8 cellular contexts compared by ENCODE assay signal in genomic region chr12:111437816-111438454, GRCh38. TPM values are rescaled to one million over a fixed set of nuclear protein-coding genes. Genes with fewer than 3 reads are reported as not detected.
DNase-seq lines count a peak whose midpoint lies in the region; ATAC-seq and TF ChIP-seq lines count a peak whose summit lies in the region.

No MANE protein-coding gene starts in this region.

- peak overlapping the region; percentile 97 to 99 (median 99) for H3K27ac Mint-ChIP-seq in CD4-positive, CD25-positive, alpha-beta regulatory T cell
- peak overlapping the region; percentile 100 for H3K27ac Mint-ChIP-seq in central memory CD8-positive, alpha-beta T cell (ENCODE audit: low read depth)

- peak overlapping the region; percentile 95 for H3K27ac ChIP-seq in CD4-positive, CD25-positive, alpha-beta regulatory T cell (ENCODE audit: insufficient read depth, low read length, poor library complexity, severe bottlenecking)
- no peak overlapping the region for H3K27ac ChIP-seq in mesendoderm (ENCODE audit: low read depth, low read length)

- peak overlapping the region in 2 of 4 donors; percentile 19 to 21 for H3K4me3 Mint-ChIP-seq in CD4-positive, CD25-positive, alpha-beta regulatory T cell
- peak overlapping the region; percentile 51 for H3K4me3 Mint-ChIP-seq in central memory CD8-positive, alpha-beta T cell

- no peaks in the 10 kb centered on the region for H3K27me3 Mint-ChIP-seq in CD4-positive, CD25-positive, alpha-beta regulatory T cell
- H3K27me3 Mint-ChIP-seq in central memory CD8-positive, alpha-beta T cell: no peaks in the 10 kb centered on the region

- TF ChIP-seq POLR2A in NB4 (IDR thresholded peaks at IDR 0.05; ENCODE audit: extremely low read depth, insufficient read length): no peak

- peaks cover 39% of the 10 kb centered on the region for H3K79me2 ChIP-seq in mesendoderm (ENCODE audit: control insufficient read depth, insufficient read depth, low read length)

- WGBS in mesendoderm (ENCODE audit: extremely low coverage, insufficient coverage, low lambda C conversion rate): no CpG with 5 or more reads among the region's 8 CpGs

- H3K56ac ChIP-seq in mesendoderm (ENCODE audit: low read length): no peak overlapping the region

- H3K18ac ChIP-seq in mesendoderm (ENCODE audit: low read length): no peak overlapping the region

- no peak overlapping the region for H3K23ac ChIP-seq in mesendoderm (ENCODE audit: low read length)

- peaks cover 0 to 1% (median 0%) of the 10 kb centered on the region in 7 donors for H3K9me3 Mint-ChIP-seq in CD4-positive, CD25-positive, alpha-beta regulatory T cell
- H3K9me3 Mint-ChIP-seq in central memory CD8-positive, alpha-beta T cell: no peaks in the 10 kb centered on the region

- no peak for TF ChIP-seq CTCF in NB4 (IDR thresholded peaks at IDR 0.05; ENCODE audit: low read depth, low read length)

- peaks cover 15 to 95% (median 53%) of the 10 kb centered on the region in 4 donors for H3K4me1 Mint-ChIP-seq in CD4-positive, CD25-positive, alpha-beta regulatory T cell
- peaks cover 77% of the 10 kb centered on the region for H3K4me1 Mint-ChIP-seq in central memory CD8-positive, alpha-beta T cell

- no peak overlapping the region for H2BK5ac ChIP-seq in mesendoderm (ENCODE audit: low read length)

- no peaks in the 10 kb centered on the region for H3K36me3 ChIP-seq in CD4-positive, CD25-positive, alpha-beta regulatory T cell (ENCODE audit: control insufficient read depth, insufficient read depth, low read length)
- H3K36me3 ChIP-seq in mesendoderm (ENCODE audit: control insufficient read depth, insufficient read depth, low read length): no peaks in the 10 kb centered on the region
- H3K36me3 ChIP-seq in HAP-1 (replicated peaks): no peaks in the 10 kb centered on the region

- H3K27me3 ChIP-seq in CD4-positive, CD25-positive, alpha-beta regulatory T cell (ENCODE audit: control insufficient read depth, insufficient read depth, low read length): no peaks in the 10 kb centered on the region
- H3K27me3 ChIP-seq in mesendoderm (ENCODE audit: insufficient read depth, low read length, poor library complexity): no peaks in the 10 kb centered on the region
- H3K27me3 ChIP-seq in HAP-1 (ENCODE audit: low read depth): no peaks in the 10 kb centered on the region

- no peak overlapping the region for H3K4ac ChIP-seq in mesendoderm (ENCODE audit: low read depth, low read length)

- no peak overlapping the region for H4K5ac ChIP-seq in mesendoderm (ENCODE audit: low read length)

- H3K4me2 ChIP-seq in mesendoderm (ENCODE audit: low read length): no peak overlapping the region

- no peaks in the 10 kb centered on the region for H3K9me3 ChIP-seq in CD4-positive, CD25-positive, alpha-beta regulatory T cell (ENCODE audit: control insufficient read depth in 2 of 2, low read length in 2 of 2)
- no peaks in the 10 kb centered on the region for H3K9me3 ChIP-seq in HAP-1

- no peak for ATAC-seq in CD4-positive, CD25-positive, alpha-beta regulatory T cell (ENCODE audit: low read depth in 2 of 2)
- no peak for ATAC-seq in central memory CD8-positive, alpha-beta T cell (replicated peaks; ENCODE audit: extremely low read depth, poor library complexity, severe bottlenecking)
- ATAC-seq in HG03521 (IDR thresholded peaks at IDR 0.05; ENCODE audit: unreplicated experiment): no peak
- ATAC-seq in GM19351 (IDR thresholded peaks at IDR 0.05; ENCODE audit: unreplicated experiment): no peak

- DNase-seq in CD4-positive, CD25-positive, alpha-beta regulatory T cell: no peak
- peak; percentile 98 for DNase-seq in NB4 (ENCODE audit: low read depth)
- no peak for DNase-seq in central memory CD8-positive, alpha-beta T cell (ENCODE audit: low spot score in 2 of 2)
- peak; percentile 42 for DNase-seq in mesendoderm
- no peak for DNase-seq in NCI-H2107 treated with DMSO at 0.1 percent for 48 hours (lab: John Stamatoyannopoulos, UW; ENCODE audit: unreplicated experiment)
- no peak for DNase-seq in HAP-1 (ENCODE audit: low spot score in 2 of 2)

- H4K8ac ChIP-seq in mesendoderm (ENCODE audit: low read depth, low read length): no peak overlapping the region

- no peak overlapping the region for H3K9ac ChIP-seq in mesendoderm (ENCODE audit: low read length)

- H2AK5ac ChIP-seq in mesendoderm (ENCODE audit: low read length): no peak overlapping the region

- H3K4me1 ChIP-seq in CD4-positive, CD25-positive, alpha-beta regulatory T cell (ENCODE audit: control insufficient read depth, insufficient read depth, low read length, poor library complexity, severe bottlenecking): peaks cover 60% of the 10 kb centered on the region
- H3K4me1 ChIP-seq in mesendoderm (ENCODE audit: control insufficient read depth, low read depth, low read length) (peaks cover 3% of the 10 kb centered on the region), HAP-1 (peaks cover 10% of the 10 kb centered on the region)

- H3K36me3 Mint-ChIP-seq in CD4-positive, CD25-positive, alpha-beta regulatory T cell: peaks cover 10% of the 10 kb centered on the region
- H3K36me3 Mint-ChIP-seq in central memory CD8-positive, alpha-beta T cell (ENCODE audit: insufficient read depth): peaks cover 36% of the 10 kb centered on the region

- no peak overlapping the region for H3K4me3 ChIP-seq in CD4-positive, CD25-positive, alpha-beta regulatory T cell (ENCODE audit: low read depth, low read length)
- H3K4me3 ChIP-seq in NB4 (ENCODE audit: low read depth, low read length): no peak overlapping the region
- H3K4me3 ChIP-seq in mesendoderm (ENCODE audit: low read length): no peak overlapping the region
- no peak overlapping the region for H3K4me3 ChIP-seq in HAP-1

- in situ Hi-C loops in HAP-1 (cut with MboI; ENCODE audit: low sequenced_read_pairs): no loop called here

- no peak overlapping the region for H2BK120ac ChIP-seq in mesendoderm (ENCODE audit: low read depth, low read length)

- peaks cover 25% of the 10 kb centered on the region for H3K79me1 ChIP-seq in mesendoderm (ENCODE audit: low read length)

- H2BK15ac ChIP-seq in mesendoderm (replicated peaks; ENCODE audit: low read depth): no peak overlapping the region

RNA-seq across cellular contexts. Expression of gene SH2B3, which starts 32.2 kb away (rescaled TPM):
- total RNA-seq in CD4-positive, CD25-positive, alpha-beta regulatory T cell: 25.7 TPM
- 1 to 10 TPM; 1.6 to 5.3 (median 3.8) TPM for polyA plus RNA-seq in CD4-positive, CD25-positive, alpha-beta regulatory T cell
- polyA plus RNA-seq in mesendoderm (2013, experiment 1 of 2): 21.1 TPM
- polyA plus RNA-seq in mesendoderm (2013, experiment 2 of 2): 21.3 TPM

Comparison
In these comparisons a context has a peak if more than half of its experiments do, and no peak if none do; other contexts are left out.
1. DNase-seq: peak in NB4 (single experiment) and mesendoderm (single experiment); none in CD4-positive, CD25-positive, alpha-beta regulatory T cell (0 of 3), central memory CD8-positive, alpha-beta T cell (0 of 2), NCI-H2107 treated with DMSO at 0.1 percent for 48 hours (single experiment) and HAP-1 (0 of 2).